ENCODE assay signal across 1 cellular context in genomic region chr3:50174947-50175524, GRCh38.
TF ChIP-seq lines count a peak whose summit lies in the region.

No MANE protein-coding gene starts in this region.

TF ChIP-seq in GM12878, 131 proteins besides CTCF, POLR2A, EP300 and RAD21:
- TF ChIP-seq IKZF2 (IDR thresholded peaks at IDR 0.05) (no peak), TBL1XR1 (IDR thresholded peaks at IDR 0.05; ENCODE audit: low read depth, low read length) (no peak), CHD4 (IDR thresholded peaks at IDR 0.05) (no peak), TCF12 (IDR thresholded peaks at IDR 0.05; ENCODE audit: low read depth, low read length) (no peak), PAX5 (IDR thresholded peaks at IDR 0.05; ENCODE audit: borderline replicate concordance, low read depth, low read length) (no peak), NR2C1 (IDR thresholded peaks at IDR 0.05) (no peak), TAF1 (IDR thresholded peaks at IDR 0.05; ENCODE audit: borderline replicate concordance, low read depth, low read length) (no peak), PAX8 (IDR thresholded peaks at IDR 0.05) (no peak)
TF ChIP-seq in GM12878: peak in this region for 0.
